In genomic region chr14:38191491-38191890, GRCh38 we compare ENCODE assay signal across 4 cellular contexts. TPM values are rescaled to one million over a fixed set of nuclear protein-coding genes. Genes with fewer than 3 reads are reported as not detected.
"Had no signal": no experiment of that assay in that cellular context is flagged by ENCODE, and none has a peak within 500 bp of the region (broad histone marks: within the 10 kb centered on the region; RNA-seq: fewer than 3 reads in every experiment).

No MANE protein-coding gene starts in this region.

RNA-seq across cellular contexts. Expression of gene SSTR1, which starts 16.2 kb away (rescaled TPM):
- total RNA-seq: K562, OCI-LY7, SK-MEL-5 had no signal
- polyA plus RNA-seq: IgD-negative memory B cell, K562 had no signal
